1 cellular context compared by ENCODE assay signal in the genomic region with DNA sequence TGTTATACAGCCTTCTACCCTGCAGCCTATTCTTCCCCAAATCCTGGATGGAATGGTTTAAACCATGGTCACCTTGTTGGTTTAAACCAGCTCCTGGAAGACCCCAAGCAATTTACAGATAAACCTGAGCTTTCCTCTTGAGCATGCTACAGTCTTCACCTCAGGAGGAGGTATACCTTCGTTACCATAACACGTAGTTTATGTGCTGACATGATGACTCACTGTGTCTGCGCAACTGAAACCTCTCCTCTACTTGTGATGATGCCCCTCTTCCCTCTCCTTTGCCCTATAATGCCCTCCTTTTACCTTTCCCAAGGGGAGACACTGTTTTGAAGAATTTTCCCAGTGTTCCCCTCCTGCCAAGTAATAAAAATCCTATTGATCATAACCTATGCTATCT.
TF ChIP-seq lines count a peak whose summit lies in the region.

No MANE protein-coding gene starts in this region.

TF ChIP-seq in GM12878, 131 proteins besides CTCF, POLR2A, EP300 and RAD21 (continued from another document):
- TF ChIP-seq, protein P1, sequence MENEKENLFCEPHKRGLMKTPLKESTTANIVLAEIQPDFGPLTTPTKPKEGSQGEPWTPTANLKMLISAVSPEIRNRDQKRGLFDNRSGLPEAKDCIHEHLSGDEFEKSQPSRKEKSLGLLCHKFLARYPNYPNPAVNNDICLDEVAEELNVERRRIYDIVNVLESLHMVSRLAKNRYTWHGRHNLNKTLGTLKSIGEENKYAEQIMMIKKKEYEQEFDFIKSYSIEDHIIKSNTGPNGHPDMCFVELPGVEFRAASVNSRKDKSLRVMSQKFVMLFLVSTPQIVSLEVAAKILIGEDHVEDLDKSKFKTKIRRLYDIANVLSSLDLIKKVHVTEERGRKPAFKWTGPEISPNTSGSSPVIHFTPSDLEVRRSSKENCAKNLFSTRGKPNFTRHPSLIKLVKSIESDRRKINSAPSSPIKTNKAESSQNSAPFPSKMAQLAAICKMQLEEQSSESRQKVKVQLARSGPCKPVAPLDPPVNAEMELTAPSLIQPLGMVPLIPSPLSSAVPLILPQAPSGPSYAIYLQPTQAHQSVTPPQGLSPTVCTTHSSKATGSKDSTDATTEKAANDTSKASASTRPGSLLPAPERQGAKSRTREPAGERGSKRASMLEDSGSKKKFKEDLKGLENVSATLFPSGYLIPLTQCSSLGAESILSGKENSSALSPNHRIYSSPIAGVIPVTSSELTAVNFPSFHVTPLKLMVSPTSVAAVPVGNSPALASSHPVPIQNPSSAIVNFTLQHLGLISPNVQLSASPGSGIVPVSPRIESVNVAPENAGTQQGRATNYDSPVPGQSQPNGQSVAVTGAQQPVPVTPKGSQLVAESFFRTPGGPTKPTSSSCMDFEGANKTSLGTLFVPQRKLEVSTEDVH (IDR thresholded peaks at IDR 0.05; ENCODE audit: low read depth, partially characterized antibody), result no peak
- no peak for TF ChIP-seq SIN3A (IDR thresholded peaks at IDR 0.05; ENCODE audit: low read depth, low read length)
